In the genomic region with DNA sequence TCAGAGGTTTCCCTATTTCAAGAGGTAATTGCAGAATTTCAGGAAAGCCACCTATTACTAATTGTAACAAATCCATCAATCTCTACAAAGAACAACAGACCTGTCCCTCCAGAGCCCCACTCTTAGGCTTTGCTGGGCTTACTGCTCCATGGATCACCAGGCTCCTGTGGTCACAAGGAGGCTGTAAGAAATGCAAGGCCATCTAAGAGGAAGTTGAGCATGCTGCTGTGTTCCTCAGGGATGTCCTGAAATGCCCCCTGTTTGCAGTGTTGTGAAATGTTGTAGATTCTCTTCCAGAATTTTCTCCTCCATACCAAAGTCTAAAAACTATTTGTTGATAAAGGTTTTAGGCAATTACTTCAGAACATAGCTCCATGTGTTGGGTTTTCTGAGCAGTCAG, we compare ENCODE assay signal across 2 cellular contexts.
TF ChIP-seq lines count a peak whose summit lies in the region.

No MANE protein-coding gene starts in this region.

TF ChIP-seq in liver, 16 proteins besides CTCF, POLR2A, EP300 and RAD21:
- TF ChIP-seq EGR1 (IDR thresholded peaks at IDR 0.05; ENCODE audit: low read depth in 2 of 2), result peak in 1 of 2 donors; percentile 34
- no peak for TF ChIP-seq REST (IDR thresholded peaks at IDR 0.05)
- peak; percentile 65 for TF ChIP-seq SP1 (IDR thresholded peaks at IDR 0.05)
- no peak for TF ChIP-seq NR2F2 (IDR thresholded peaks at IDR 0.05)
- TF ChIP-seq GABPA (IDR thresholded peaks at IDR 0.05 in 1 of 2, conservative IDR thresholded peaks at IDR 0.05 in 1 of 2), result no peak
- TF ChIP-seq, protein P1, sequence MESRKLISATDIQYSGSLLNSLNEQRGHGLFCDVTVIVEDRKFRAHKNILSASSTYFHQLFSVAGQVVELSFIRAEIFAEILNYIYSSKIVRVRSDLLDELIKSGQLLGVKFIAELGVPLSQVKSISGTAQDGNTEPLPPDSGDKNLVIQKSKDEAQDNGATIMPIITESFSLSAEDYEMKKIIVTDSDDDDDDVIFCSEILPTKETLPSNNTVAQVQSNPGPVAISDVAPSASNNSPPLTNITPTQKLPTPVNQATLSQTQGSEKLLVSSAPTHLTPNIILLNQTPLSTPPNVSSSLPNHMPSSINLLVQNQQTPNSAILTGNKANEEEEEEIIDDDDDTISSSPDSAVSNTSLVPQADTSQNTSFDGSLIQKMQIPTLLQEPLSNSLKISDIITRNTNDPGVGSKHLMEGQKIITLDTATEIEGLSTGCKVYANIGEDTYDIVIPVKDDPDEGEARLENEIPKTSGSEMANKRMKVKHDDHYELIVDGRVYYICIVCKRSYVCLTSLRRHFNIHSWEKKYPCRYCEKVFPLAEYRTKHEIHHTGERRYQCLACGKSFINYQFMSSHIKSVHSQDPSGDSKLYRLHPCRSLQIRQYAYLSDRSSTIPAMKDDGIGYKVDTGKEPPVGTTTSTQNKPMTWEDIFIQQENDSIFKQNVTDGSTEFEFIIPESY (IDR thresholded peaks at IDR 0.05), result peak; percentile 40
- peak; percentile 43 for TF ChIP-seq FOXA2 (IDR thresholded peaks at IDR 0.05)
- TF ChIP-seq MAX (IDR thresholded peaks at IDR 0.05), result peak; percentile 78
- TF ChIP-seq TAF1 (conservative IDR thresholded peaks at IDR 0.05), result no peak
- TF ChIP-seq ATF3 (IDR thresholded peaks at IDR 0.05), result peak; percentile 40
- TF ChIP-seq RXRA (IDR thresholded peaks at IDR 0.05), result peak; percentile 91 to 95
- TF ChIP-seq HNF4A (conservative IDR thresholded peaks at IDR 0.05), result peak; percentile 70 to 87
- TF ChIP-seq JUND (IDR thresholded peaks at IDR 0.05), result peak; percentile 19 to 43
- peak; percentile 30 for TF ChIP-seq HNF4G (IDR thresholded peaks at IDR 0.05)
- no peak for TF ChIP-seq FOXA1 (IDR thresholded peaks at IDR 0.05)
- TF ChIP-seq YY1 (IDR thresholded peaks at IDR 0.05), result no peak

TF ChIP-seq in HepG2, 621 proteins besides CTCF, POLR2A, EP300 and RAD21:
- TF ChIP-seq CBFB (CRISPR knock-in tag; IDR thresholded peaks at IDR 0.05), result no peak
- TF ChIP-seq RFXAP (CRISPR knock-in tag; IDR thresholded peaks at IDR 0.05; ENCODE audit: borderline replicate concordance), result no peak
- no peak for TF ChIP-seq ZNF629 (CRISPR knock-in tag; conservative IDR thresholded peaks at IDR 0.05)
- TF ChIP-seq ZSCAN20 (CRISPR knock-in tag; IDR thresholded peaks at IDR 0.05; ENCODE audit: borderline replicate concordance), result no peak
- no peak for TF ChIP-seq GTF2F1 (IDR thresholded peaks at IDR 0.05; ENCODE audit: low read length)
- TF ChIP-seq TAF15 (IDR thresholded peaks at IDR 0.05; ENCODE audit: low read depth, low read length, poor library complexity, severe bottlenecking), result no peak
- no peak for TF ChIP-seq ZNF746 (CRISPR knock-in tag; IDR thresholded peaks at IDR 0.05)
- TF ChIP-seq SNRNP70 (IDR thresholded peaks at IDR 0.05; ENCODE audit: low read depth, low read length), result no peak
- TF ChIP-seq ZNF597 (CRISPR knock-in tag; IDR thresholded peaks at IDR 0.05), result no peak
- TF ChIP-seq ZNF430 (CRISPR knock-in tag; IDR thresholded peaks at IDR 0.05), result no peak
- TF ChIP-seq, protein P2, sequence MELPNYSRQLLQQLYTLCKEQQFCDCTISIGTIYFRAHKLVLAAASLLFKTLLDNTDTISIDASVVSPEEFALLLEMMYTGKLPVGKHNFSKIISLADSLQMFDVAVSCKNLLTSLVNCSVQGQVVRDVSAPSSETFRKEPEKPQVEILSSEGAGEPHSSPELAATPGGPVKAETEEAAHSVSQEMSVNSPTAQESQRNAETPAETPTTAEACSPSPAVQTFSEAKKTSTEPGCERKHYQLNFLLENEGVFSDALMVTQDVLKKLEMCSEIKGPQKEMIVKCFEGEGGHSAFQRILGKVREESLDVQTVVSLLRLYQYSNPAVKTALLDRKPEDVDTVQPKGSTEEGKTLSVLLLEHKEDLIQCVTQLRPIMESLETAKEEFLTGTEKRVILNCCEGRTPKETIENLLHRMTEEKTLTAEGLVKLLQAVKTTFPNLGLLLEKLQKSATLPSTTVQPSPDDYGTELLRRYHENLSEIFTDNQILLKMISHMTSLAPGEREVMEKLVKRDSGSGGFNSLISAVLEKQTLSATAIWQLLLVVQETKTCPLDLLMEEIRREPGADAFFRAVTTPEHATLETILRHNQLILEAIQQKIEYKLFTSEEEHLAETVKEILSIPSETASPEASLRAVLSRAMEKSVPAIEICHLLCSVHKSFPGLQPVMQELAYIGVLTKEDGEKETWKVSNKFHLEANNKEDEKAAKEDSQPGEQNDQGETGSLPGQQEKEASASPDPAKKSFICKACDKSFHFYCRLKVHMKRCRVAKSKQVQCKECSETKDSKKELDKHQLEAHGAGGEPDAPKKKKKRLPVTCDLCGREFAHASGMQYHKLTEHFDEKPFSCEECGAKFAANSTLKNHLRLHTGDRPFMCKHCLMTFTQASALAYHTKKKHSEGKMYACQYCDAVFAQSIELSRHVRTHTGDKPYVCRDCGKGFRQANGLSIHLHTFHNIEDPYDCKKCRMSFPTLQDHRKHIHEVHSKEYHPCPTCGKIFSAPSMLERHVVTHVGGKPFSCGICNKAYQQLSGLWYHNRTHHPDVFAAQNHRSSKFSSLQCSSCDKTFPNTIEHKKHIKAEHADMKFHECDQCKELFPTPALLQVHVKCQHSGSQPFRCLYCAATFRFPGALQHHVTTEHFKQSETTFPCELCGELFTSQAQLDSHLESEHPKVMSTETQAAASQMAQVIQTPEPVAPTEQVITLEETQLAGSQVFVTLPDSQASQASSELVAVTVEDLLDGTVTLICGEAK (IDR thresholded peaks at IDR 0.05), result no peak
- TF ChIP-seq, protein P2 (CRISPR knock-in tag; IDR thresholded peaks at IDR 0.05), result no peak
- TF ChIP-seq NR2F6 (IDR thresholded peaks at IDR 0.05), result no peak
- TF ChIP-seq NR2F6 (CRISPR knock-in tag; IDR thresholded peaks at IDR 0.05), result no peak
- no peak for TF ChIP-seq PHF8 (CRISPR knock-in tag; IDR thresholded peaks at IDR 0.05)
- TF ChIP-seq PRDM15 (CRISPR knock-in tag; IDR thresholded peaks at IDR 0.05), result no peak
- no peak for TF ChIP-seq ZNF549 (CRISPR knock-in tag; IDR thresholded peaks at IDR 0.05)
- no peak for TF ChIP-seq KDM3A (CRISPR knock-in tag; IDR thresholded peaks at IDR 0.05; ENCODE audit: low read depth)
- TF ChIP-seq NFE2L1 (CRISPR knock-in tag; IDR thresholded peaks at IDR 0.05; ENCODE audit: borderline replicate concordance), result no peak
- TF ChIP-seq NFYB (CRISPR knock-in tag; IDR thresholded peaks at IDR 0.05), result no peak
- TF ChIP-seq ZNF788 (CRISPR knock-in tag; IDR thresholded peaks at IDR 0.05; ENCODE audit: borderline replicate concordance), result no peak
